In genomic region chr4:104818579-104818978, GRCh38 we compare ENCODE assay signal across 23 cellular contexts.
DNase-seq lines count a peak whose midpoint lies in the region; ATAC-seq, FAIRE-seq and TF ChIP-seq lines count a peak whose summit lies in the region.
"Had no signal": no experiment of that assay in that cellular context is flagged by ENCODE, and none has a peak within 500 bp of the region (broad histone marks: within the 10 kb centered on the region; RNA-seq: fewer than 3 reads in every experiment).

No MANE protein-coding gene starts in this region.

- H3K4me1 ChIP-seq in GM12878 (ENCODE audit: control insufficient read depth, insufficient read depth, low read length) (peaks cover 7% of the 10 kb centered on the region), heart left ventricle (no peaks in the 10 kb centered on the region)
- H3K4me1 ChIP-seq: ascending aorta, prostate gland, SJSA1 had no signal

- no peak for TF ChIP-seq POLR2A in GM12878 (IDR thresholded peaks at IDR 0.05; ENCODE audit: low read depth, low read length)
- TF ChIP-seq POLR2A in heart left ventricle (IDR thresholded peaks at IDR 0.05), result no peak

- POLR2A ChIA-PET in GM12878 (lab: Charles Lee), result no interaction called here

- no peak for FAIRE-seq in GM12878 (lab: Jason Lieb, UNC)
- FAIRE-seq: endometrium had no signal

- no peak for TF ChIP-seq EP300 in GM12878 (IDR thresholded peaks at IDR 0.05; ENCODE audit: borderline replicate concordance in 1 of 2, control insufficient read depth in 1 of 2, low read depth in 2 of 2, low read length in 2 of 2)

- RAD21 ChIA-PET in GM12878 (lab: Charles Lee; ENCODE audit: unreplicated experiment), result no interaction called here

- H3K4me2 ChIP-seq in GM12878 (ENCODE audit: control insufficient read depth, insufficient read depth), result no peak overlapping the region

- H3K27me3 ChIP-seq in GM12878 (replicated peaks in 1 of 2; ENCODE audit: control insufficient read depth in 2 of 2, insufficient read depth in 2 of 2, low read length in 1 of 2) (no peaks in the 10 kb centered on the region), heart left ventricle (no peaks in the 10 kb centered on the region)
- H3K27me3 ChIP-seq: ascending aorta, neutrophil, SJSA1 had no signal

- TF ChIP-seq CTCF in GM12878 (IDR thresholded peaks at IDR 0.05 in 2 of 3, conservative IDR thresholded peaks at IDR 0.05 in 1 of 3; ENCODE audit: control insufficient read depth in 2 of 3, extremely low read depth in 1 of 3, insufficient read depth in 1 of 3, low read depth in 3 of 3, low read length in 3 of 3) (no peak), heart left ventricle (IDR thresholded peaks at IDR 0.05) (no peak)

- CTCF ChIA-PET in GM12878 (lab: Yijun Ruan, JAX), result no interaction called here

- no peaks in the 10 kb centered on the region for H3K36me3 Mint-ChIP-seq in activated naive CD8-positive, alpha-beta T cell treated with anti-CD3 and anti-CD28 coated beads for 36 hours
- H3K36me3 Mint-ChIP-seq: activated naive CD4-positive, alpha-beta T cell treated with anti-CD3 and anti-CD28 coated beads, Interleukin-2, amount 50 U/mL, for 72 hours; stimulated activated naive B cell treated with anti-CD40 and anti-IgM and Interleukin-4, amounts not matched to agents 10 μg/mL and 1 μg/mL and 100 μg/mL, for 72 hours had no signal

- in situ Hi-C loops in GM12878 (cut with MboI), result no loop called here

- no peaks in the 10 kb centered on the region for H3K4me1 Mint-ChIP-seq in activated naive CD8-positive, alpha-beta T cell treated with anti-CD3 and anti-CD28 coated beads for 36 hours
- H3K4me1 Mint-ChIP-seq: H9 had no signal

- 59% methylated on average over 4 of the region's 4 CpGs for WGBS in GM12878 (ENCODE audit: insufficient coverage, insufficient replicate concordance, low lambda C conversion rate, missing lambda C conversion rate)
- WGBS in heart left ventricle, 4 donors, result 71 to 80% (median 73%) methylated on average over 4 of the region's 4 CpGs

- H3K27ac ChIP-seq in GM12878 (ENCODE audit: control insufficient read depth, insufficient read depth) (no peak overlapping the region), heart left ventricle (no peak overlapping the region)
- H3K27ac ChIP-seq: ascending aorta, HL-60, neutrophil, prostate gland, SJSA1, thoracic aorta had no signal

- H3K27me3 Mint-ChIP-seq in activated naive CD8-positive, alpha-beta T cell treated with anti-CD3 and anti-CD28 coated beads for 36 hours, result peaks cover under 1% of the 10 kb centered on the region
- H3K27me3 Mint-ChIP-seq: dendritic cell treated with granulocyte-macrophage colony-stimulating factor and Interleukin-4, amounts not matched to agents 40 ng/mL and 50 ng/mL, for 4 days; stimulated activated naive B cell treated with anti-CD40 and anti-IgM and Interleukin-4, amounts not matched to agents 10 μg/mL and 1 μg/mL and 100 μg/mL, for 72 hours had no signal

- H3K9me3 Mint-ChIP-seq in activated naive CD8-positive, alpha-beta T cell treated with anti-CD3 and anti-CD28 coated beads for 36 hours, result no peaks in the 10 kb centered on the region
- H3K9me3 Mint-ChIP-seq: dendritic cell treated with granulocyte-macrophage colony-stimulating factor and Interleukin-4, amounts not matched to agents 40 ng/mL and 50 ng/mL, for 4 days; H9; stimulated activated naive B cell treated with anti-CD40 and anti-IgM and Interleukin-4, amounts not matched to agents 10 μg/mL and 1 μg/mL and 100 μg/mL, for 72 hours had no signal

- H3K36me3 ChIP-seq in GM12878 (ENCODE audit: control insufficient read depth in 2 of 2, insufficient read depth in 2 of 2, low read length in 1 of 2) (no peaks in the 10 kb centered on the region), heart left ventricle (no peaks in the 10 kb centered on the region)
- H3K36me3 ChIP-seq: ascending aorta, neutrophil, prostate gland, SJSA1, thoracic aorta had no signal

- no peaks in the 10 kb centered on the region; the same call in 1 of the 3 replicates for H3K9me3 ChIP-seq in GM12878 (replicated peaks; ENCODE audit: control insufficient read depth, insufficient read depth, low read length)
- H3K9me3 ChIP-seq in heart left ventricle, result no peaks in the 10 kb centered on the region
- H3K9me3 ChIP-seq: neutrophil, prostate gland, SJSA1, thoracic aorta had no signal

- H3K4me3 ChIP-seq in GM12878 (no peak overlapping the region), heart left ventricle (no peak overlapping the region)
- H3K4me3 ChIP-seq: ascending aorta, lung, prostate gland, SJSA1, thoracic aorta had no signal

- ATAC-seq in GM18870 (IDR thresholded peaks at IDR 0.05; ENCODE audit: unreplicated experiment) (peak; percentile 71), GM21390 (IDR thresholded peaks at IDR 0.05; ENCODE audit: unreplicated experiment) (peak; percentile 50), HG02870 (IDR thresholded peaks at IDR 0.05; ENCODE audit: unreplicated experiment) (peak; percentile 34), GM12878 (peak; percentile 22; the same call in 2 of the 3 replicates), heart left ventricle (no peak)
- ATAC-seq: activated naive CD4-positive, alpha-beta T cell treated with anti-CD3 and anti-CD28 coated beads, Interleukin-2, amount 50 U/mL, for 72 hours; stimulated activated naive B cell treated with anti-CD40 and anti-IgM and Interleukin-4, amounts not matched to agents 10 μg/mL and 1 μg/mL and 100 μg/mL, for 72 hours had no signal

- H4K20me1 ChIP-seq in GM12878 (ENCODE audit: control insufficient read depth, insufficient read depth), result no peaks in the 10 kb centered on the region

- no peak for TF ChIP-seq RAD21 in GM12878 (IDR thresholded peaks at IDR 0.05; ENCODE audit: insufficient read depth, low read depth, low read length)

- BruUV-seq in GM12878 (replicated peaks; lab: Mats Ljungman, UMichigan), result no TSS peak

- H2AFZ ChIP-seq in GM12878 (ENCODE audit: control insufficient read depth, low read depth, low read length), result no peak overlapping the region

- DNase-seq in GM12878 (ENCODE audit: low read depth, low spot score), result no peak
- DNase-seq in NCI-H187 treated with DMSO at 0.1 percent for 48 hours (lab: John Stamatoyannopoulos, UW), result no peak
- no peak for DNase-seq in heart left ventricle
- DNase-seq in activated naive CD8-positive, alpha-beta T cell treated with anti-CD3 and anti-CD28 coated beads for 36 hours, result no peak
- DNase-seq: activated CD4-positive, alpha-beta T cell treated with anti-CD3 and anti-CD28 coated beads for 4 hours; caudate nucleus; H9; kidney glomerular epithelial cell; NCI-H510A treated with DMSO at 0.1 percent for 48 hours; stimulated activated naive B cell treated with anti-CD40 and anti-IgM and Interleukin-4, amounts not matched to agents 10 μg/mL and 1 μg/mL and 100 μg/mL, for 72 hours had no signal

- H3K9ac ChIP-seq in GM12878 (ENCODE audit: control insufficient read depth, insufficient read depth, low read length), result no peak overlapping the region

- no peak overlapping the region for H3K27ac Mint-ChIP-seq in activated naive CD8-positive, alpha-beta T cell treated with anti-CD3 and anti-CD28 coated beads for 36 hours
- H3K27ac Mint-ChIP-seq: activated naive CD4-positive, alpha-beta T cell treated with anti-CD3 and anti-CD28 coated beads, Interleukin-2, amount 50 U/mL, for 72 hours; dendritic cell treated with granulocyte-macrophage colony-stimulating factor and Interleukin-4, amounts not matched to agents 40 ng/mL and 50 ng/mL, for 4 days; H9; stimulated activated naive B cell treated with anti-CD40 and anti-IgM and Interleukin-4, amounts not matched to agents 10 μg/mL and 1 μg/mL and 100 μg/mL, for 72 hours had no signal

- no peaks in the 10 kb centered on the region for H3K79me2 ChIP-seq in GM12878 (ENCODE audit: control insufficient read depth, insufficient read depth, low read length)

- SMC1A ChIA-PET in GM12878 (lab: Charles Lee; ENCODE audit: uncharacterized antibody, unreplicated experiment), result no interaction called here

- H3K4me3 Mint-ChIP-seq in activated naive CD8-positive, alpha-beta T cell treated with anti-CD3 and anti-CD28 coated beads for 36 hours, result no peak overlapping the region
- H3K4me3 Mint-ChIP-seq: dendritic cell treated with granulocyte-macrophage colony-stimulating factor and Interleukin-4, amounts not matched to agents 40 ng/mL and 50 ng/mL, for 4 days; H9; stimulated activated naive B cell treated with anti-CD40 and anti-IgM and Interleukin-4, amounts not matched to agents 10 μg/mL and 1 μg/mL and 100 μg/mL, for 72 hours had no signal

- intact Hi-C loops in GM12878 (cut with micrococcal nuclease; ENCODE audit: unreplicated experiment), result no loop called here
- intact Hi-C loops in heart left ventricle (cut with DNase I), result no loop called here

TF ChIP-seq in GM12878, 131 proteins besides CTCF, POLR2A, EP300 and RAD21 (continues in another document):
- TF ChIP-seq EZH2 (IDR thresholded peaks at IDR 0.05; ENCODE audit: borderline replicate concordance, control insufficient read depth, low read depth, low read length), result no peak
- TF ChIP-seq PBX3 (IDR thresholded peaks at IDR 0.05; ENCODE audit: insufficient replicate concordance, low read depth, low read length), result no peak
- no peak for TF ChIP-seq TCF7 (IDR thresholded peaks at IDR 0.05; ENCODE audit: borderline replicate concordance)

Comparison
In these comparisons a context has a peak if more than half of its experiments do, and no peak if none do; other contexts are left out.
1. ATAC-seq: peak in GM18870 (single experiment), GM21390 (single experiment), HG02870 (single experiment) and GM12878 (single experiment); none in heart left ventricle (0 of 4).